Comparison of ENCODE assay signal across 38 cellular contexts in genomic region chr20:62469352-62469751, GRCh38. TPM values are rescaled to one million over a fixed set of nuclear protein-coding genes. Genes with fewer than 3 reads are reported as not detected.
"Had no signal": no experiment of that assay in that cellular context is flagged by ENCODE, and none has a peak within 500 bp of the region (broad histone marks: within the 10 kb centered on the region; RNA-seq: fewer than 3 reads in every experiment).

No MANE protein-coding gene starts in this region.

- H3K27me3 ChIP-seq: adrenal gland, body of pancreas had no signal

- H3K9me3 ChIP-seq: adrenal gland, body of pancreas, esophagus muscularis mucosa, gastrocnemius medialis had no signal

- ATAC-seq: activated CD4-positive, CD25-positive, alpha-beta regulatory T cell treated with anti-CD3 and anti-CD28 coated beads, Interleukin-2, amount 50 U/mL, for 24 hours; activated CD8-positive, alpha-beta memory T cell treated with anti-CD3 and anti-CD28 coated beads, Interleukin-2, amount 10 ng/mL, durations not matched to agents 7 days and 5 days; activated CD8-positive, alpha-beta T cell treated with anti-CD3 and anti-CD28 coated beads, Interleukin-2, amount 10 ng/mL, durations not matched to agents 7 days and 5 days; activated naive CD8-positive, alpha-beta T cell treated with anti-CD3 and anti-CD28 coated beads, Interleukin-2, amount 50 U/mL, for 24 hours; body of pancreas; effector memory CD8-positive, alpha-beta T cell; foreskin keratinocyte; gastrocnemius medialis; T-helper 17 cell had no signal

- DNase-seq: activated B cell treated with CpG ODN at 0.5 μM for 24 hours; activated CD4-positive, alpha-beta memory T cell treated with anti-CD3 and anti-CD28 coated beads for 36 hours; activated CD4-positive, alpha-beta T cell treated with anti-CD3 and anti-CD28 coated beads for 48 hours; activated CD4-positive, alpha-beta T cell treated with anti-CD3 and anti-CD28 coated beads, Interleukin-2, amount 50 U/mL, for 1 hour; activated CD8-positive, alpha-beta memory T cell treated with anti-CD3 and anti-CD28 coated beads, Interleukin-2, amount 10 ng/mL, durations not matched to agents 7 days and 5 days; activated CD8-positive, alpha-beta memory T cell treated with anti-CD3 and anti-CD28 coated beads, Interleukin-2, amount 50 U/mL, for 4 hours; activated CD8-positive, alpha-beta T cell treated with anti-CD3 and anti-CD28 coated beads, Interleukin-2, amount 10 ng/mL, durations not matched to agents 7 days and 5 days; activated effector memory CD4-positive, alpha-beta T cell treated with Interleukin-2 at 50 U/mL for 16 hours; activated gamma-delta T cell treated with Interleukin-2 at 50 U/mL for 16 hours; activated naive CD4-positive, alpha-beta T cell treated with anti-CD3 and anti-CD28 coated beads, Interleukin-2, amount 50 U/mL, for 16 hours; activated naive CD4-positive, alpha-beta T cell treated with Interleukin-2 at 50 U/mL for 16 hours; activated naive CD8-positive, alpha-beta T cell treated with anti-CD3 and anti-CD28 coated beads, Interleukin-2, amount 50 U/mL, for 24 hours; activated T-cell treated with anti-CD3 and anti-CD28 coated beads, Interleukin-2, amount 50 U/mL, for 1 hour; activated T-cell treated with anti-CD3 and anti-CD28 coated beads, Interleukin-2, amount 50 U/mL, for 48 hours; adrenal gland; amygdala; aorta; body of pancreas; caudate nucleus; cortex of kidney; dermis blood vessel endothelial cell; effector CD4-positive, alpha-beta T cell; effector memory CD8-positive, alpha-beta T cell; erythroblast; foreskin keratinocyte; gastrocnemius medialis; glutamatergic neuron; T-helper 1 cell; T-helper 17 cell; T1000; WERI-Rb-1 had no signal

- H3K36me3 Mint-ChIP-seq: activated CD4-positive, alpha-beta memory T cell treated with anti-CD3 and anti-CD28 coated beads for 36 hours; activated CD8-positive, alpha-beta memory T cell treated with anti-CD3 and anti-CD28 coated beads, Interleukin-2, amount 10 ng/mL, durations not matched to agents 7 days and 5 days; activated naive CD8-positive, alpha-beta T cell had no signal

- H3K9me3 Mint-ChIP-seq: activated B cell treated with CpG ODN at 0.5 μM for 24 hours; activated CD4-positive, alpha-beta memory T cell treated with anti-CD3 and anti-CD28 coated beads for 36 hours; activated naive CD8-positive, alpha-beta T cell treated with anti-CD3 and anti-CD28 coated beads, Interleukin-2, amount 50 U/mL, for 24 hours; effector memory CD8-positive, alpha-beta T cell; T-helper 2 cell treated with Interferon-gamma antibody and Interleukin-4, amounts not matched to agents 5 μg/mL and 100 μg/mL, for 36 hours had no signal

- H3K4me1 Mint-ChIP-seq: activated B cell treated with CpG ODN at 0.5 μM for 24 hours; activated CD8-positive, alpha-beta memory T cell treated with anti-CD3 and anti-CD28 coated beads, Interleukin-2, amount 10 ng/mL, durations not matched to agents 7 days and 5 days; activated naive CD8-positive, alpha-beta T cell treated with anti-CD3 and anti-CD28 coated beads, Interleukin-2, amount 50 U/mL, for 24 hours; T-helper 17 cell had no signal

- H3K4me1 ChIP-seq: adrenal gland, body of pancreas, foreskin keratinocyte, gastrocnemius medialis had no signal

- H3K27ac Mint-ChIP-seq: activated B cell treated with CpG ODN at 0.5 μM for 24 hours; activated CD4-positive, alpha-beta memory T cell treated with anti-CD3 and anti-CD28 coated beads for 36 hours; activated CD8-positive, alpha-beta memory T cell treated with anti-CD3 and anti-CD28 coated beads, Interleukin-2, amount 10 ng/mL, durations not matched to agents 7 days and 5 days; activated CD8-positive, alpha-beta T cell treated with anti-CD3 and anti-CD28 coated beads, Interleukin-2, amount 10 ng/mL, durations not matched to agents 7 days and 5 days; activated naive CD8-positive, alpha-beta T cell; activated naive CD8-positive, alpha-beta T cell treated with anti-CD3 and anti-CD28 coated beads, Interleukin-2, amount 50 U/mL, for 24 hours; effector memory CD8-positive, alpha-beta T cell; T-helper 17 cell; T-helper 2 cell treated with Interferon-gamma antibody and Interleukin-4, amounts not matched to agents 5 μg/mL and 100 μg/mL, for 36 hours had no signal

- H3K36me3 ChIP-seq: adrenal gland, esophagus muscularis mucosa, gastrocnemius medialis, WERI-Rb-1 had no signal

- H3K4me3 Mint-ChIP-seq: activated B cell treated with CpG ODN at 0.5 μM for 24 hours; activated CD4-positive, alpha-beta memory T cell treated with anti-CD3 and anti-CD28 coated beads for 36 hours; activated CD8-positive, alpha-beta memory T cell treated with anti-CD3 and anti-CD28 coated beads, Interleukin-2, amount 10 ng/mL, durations not matched to agents 7 days and 5 days; activated CD8-positive, alpha-beta T cell treated with anti-CD3 and anti-CD28 coated beads, Interleukin-2, amount 10 ng/mL, durations not matched to agents 7 days and 5 days; activated naive CD8-positive, alpha-beta T cell; activated naive CD8-positive, alpha-beta T cell treated with anti-CD3 and anti-CD28 coated beads, Interleukin-2, amount 50 U/mL, for 24 hours; effector memory CD8-positive, alpha-beta T cell; T-helper 17 cell; T-helper 2 cell treated with Interferon-gamma antibody and Interleukin-4, amounts not matched to agents 5 μg/mL and 100 μg/mL, for 36 hours had no signal

- H3K27ac ChIP-seq: adrenal gland, body of pancreas, esophagus muscularis mucosa, foreskin keratinocyte, gastrocnemius medialis, WERI-Rb-1 had no signal

- H3K4me3 ChIP-seq: adrenal gland, body of pancreas, esophagus muscularis mucosa, gastrocnemius medialis had no signal

- FAIRE-seq: colon had no signal

RNA-seq across cellular contexts. Expression of gene GATA5, which starts 6.4 kb away (rescaled TPM):
- total RNA-seq: activated B cell treated with CpG ODN at 0.5 μM for 24 hours; activated CD4-positive, alpha-beta memory T cell treated with anti-CD3 and anti-CD28 coated beads for 36 hours; activated CD8-positive, alpha-beta memory T cell treated with anti-CD3 and anti-CD28 coated beads for 36 hours; activated CD8-positive, alpha-beta memory T cell treated with anti-CD3 and anti-CD28 coated beads, Interleukin-2, amount 10 ng/mL, durations not matched to agents 7 days and 5 days; activated CD8-positive, alpha-beta T cell treated with anti-CD3 and anti-CD28 coated beads, Interleukin-2, amount 10 ng/mL, durations not matched to agents 7 days and 5 days; body of pancreas; chondrocyte; dermis blood vessel endothelial cell; foreskin keratinocyte; gastrocnemius medialis; T-helper 17 cell had no signal

RNA-seq across cellular contexts. Expression of gene RBBP8NL, which starts 42.0 kb away (rescaled TPM):
- total RNA-seq: activated B cell treated with CpG ODN at 0.5 μM for 24 hours; activated CD4-positive, alpha-beta memory T cell treated with anti-CD3 and anti-CD28 coated beads for 36 hours; activated CD8-positive, alpha-beta memory T cell treated with anti-CD3 and anti-CD28 coated beads for 36 hours; activated CD8-positive, alpha-beta memory T cell treated with anti-CD3 and anti-CD28 coated beads, Interleukin-2, amount 10 ng/mL, durations not matched to agents 7 days and 5 days; activated CD8-positive, alpha-beta T cell treated with anti-CD3 and anti-CD28 coated beads, Interleukin-2, amount 10 ng/mL, durations not matched to agents 7 days and 5 days; adrenal gland; aorta; chondrocyte; dermis blood vessel endothelial cell; esophagus muscularis mucosa; foreskin keratinocyte; gastrocnemius medialis; T-helper 17 cell had no signal
